In genomic region chr14:22534547-22534946, GRCh38 we compare ENCODE assay signal across 18 cellular contexts. TPM values are rescaled to one million over a fixed set of nuclear protein-coding genes. Genes with fewer than 3 reads are reported as not detected.
A peak's percentile ranks its signal among the peaks of the same experiment; 100 is the strongest.
DNase-seq lines count a peak whose midpoint lies in the region; ATAC-seq, FAIRE-seq and TF ChIP-seq lines count a peak whose summit lies in the region.
"Had no signal": no experiment of that assay in that cellular context is flagged by ENCODE, and none has a peak within 500 bp of the region (broad histone marks: within the 10 kb centered on the region; RNA-seq: fewer than 3 reads in every experiment).

No MANE protein-coding gene starts in this region.

- H3K27ac Mint-ChIP-seq in activated T-cell treated with anti-CD3 and anti-CD28 coated beads, Interleukin-2, amount 50 U/mL, for 72 hours: peak overlapping the region; percentile 96
- peak overlapping the region; percentile 76 for H3K27ac Mint-ChIP-seq in activated T-helper 2 cell treated with anti-CD3 and anti-CD28 coated beads, Interferon-gamma antibody, Interleukin-2, Interleukin-4, amounts not matched to agents 10 μg/mL and 5 μg/mL and 100 μg/mL, durations not matched to agents 14 hours and 24 hours and 36 hours
- H3K27ac Mint-ChIP-seq in stimulated activated memory B cell treated with anti-CD40 and anti-IgM and Interleukin-4, amounts not matched to agents 10 μg/mL and 1 μg/mL and 100 μg/mL, for 72 hours: peak overlapping the region; percentile 95
- H3K27ac Mint-ChIP-seq: type B pancreatic cell had no signal

- H3K4me3 Mint-ChIP-seq in activated T-cell treated with anti-CD3 and anti-CD28 coated beads, Interleukin-2, amount 50 U/mL, for 72 hours: peak overlapping the region; percentile 65 to 80
- peak overlapping the region; percentile 65 for H3K4me3 Mint-ChIP-seq in activated T-helper 2 cell treated with anti-CD3 and anti-CD28 coated beads, Interferon-gamma antibody, Interleukin-2, Interleukin-4, amounts not matched to agents 10 μg/mL and 5 μg/mL and 100 μg/mL, durations not matched to agents 14 hours and 24 hours and 36 hours (ENCODE audit: low read depth)
- H3K4me3 Mint-ChIP-seq in stimulated activated memory B cell treated with anti-CD40 and anti-IgM and Interleukin-4, amounts not matched to agents 10 μg/mL and 1 μg/mL and 100 μg/mL, for 72 hours: no peak overlapping the region
- H3K4me3 Mint-ChIP-seq: type B pancreatic cell had no signal

- H3K27me3 Mint-ChIP-seq in activated T-cell treated with anti-CD3 and anti-CD28 coated beads, Interleukin-2, amount 50 U/mL, for 72 hours (ENCODE audit: low read depth): no peaks in the 10 kb centered on the region
- H3K27me3 Mint-ChIP-seq in activated T-helper 2 cell treated with anti-CD3 and anti-CD28 coated beads, Interferon-gamma antibody, Interleukin-2, Interleukin-4, amounts not matched to agents 10 μg/mL and 5 μg/mL and 100 μg/mL, durations not matched to agents 14 hours and 24 hours and 36 hours (ENCODE audit: low read depth): no peaks in the 10 kb centered on the region
- no peaks in the 10 kb centered on the region for H3K27me3 Mint-ChIP-seq in stimulated activated memory B cell treated with anti-CD40 and anti-IgM and Interleukin-4, amounts not matched to agents 10 μg/mL and 1 μg/mL and 100 μg/mL, for 72 hours

- H3K9me3 Mint-ChIP-seq in activated T-cell treated with anti-CD3 and anti-CD28 coated beads, Interleukin-2, amount 50 U/mL, for 72 hours: no peaks in the 10 kb centered on the region
- no peaks in the 10 kb centered on the region for H3K9me3 Mint-ChIP-seq in activated T-helper 2 cell treated with anti-CD3 and anti-CD28 coated beads, Interferon-gamma antibody, Interleukin-2, Interleukin-4, amounts not matched to agents 10 μg/mL and 5 μg/mL and 100 μg/mL, durations not matched to agents 14 hours and 24 hours and 36 hours
- no peaks in the 10 kb centered on the region for H3K9me3 Mint-ChIP-seq in stimulated activated memory B cell treated with anti-CD40 and anti-IgM and Interleukin-4, amounts not matched to agents 10 μg/mL and 1 μg/mL and 100 μg/mL, for 72 hours
- H3K9me3 Mint-ChIP-seq: type B pancreatic cell had no signal

- peaks cover 97% of the 10 kb centered on the region for H3K4me1 Mint-ChIP-seq in activated T-cell treated with anti-CD3 and anti-CD28 coated beads, Interleukin-2, amount 50 U/mL, for 72 hours (ENCODE audit: low read depth)
- H3K4me1 Mint-ChIP-seq in activated T-helper 2 cell treated with anti-CD3 and anti-CD28 coated beads, Interferon-gamma antibody, Interleukin-2, Interleukin-4, amounts not matched to agents 10 μg/mL and 5 μg/mL and 100 μg/mL, durations not matched to agents 14 hours and 24 hours and 36 hours (ENCODE audit: low read depth): peaks cover 89% of the 10 kb centered on the region
- peaks cover 82% of the 10 kb centered on the region for H3K4me1 Mint-ChIP-seq in stimulated activated memory B cell treated with anti-CD40 and anti-IgM and Interleukin-4, amounts not matched to agents 10 μg/mL and 1 μg/mL and 100 μg/mL, for 72 hours

- FAIRE-seq in GM12891 (lab: Jason Lieb, UNC): peak; percentile 54
- FAIRE-seq: K562 had no signal

- no peak for TF ChIP-seq POLR2A in GM12891 (IDR thresholded peaks at IDR 0.05; ENCODE audit: low read depth, low read length)

- intact Hi-C loops in activated T-helper 2 cell treated with anti-CD3 and anti-CD28 coated beads, Interferon-gamma antibody, Interleukin-2, Interleukin-4, amounts not matched to agents 10 μg/mL and 5 μg/mL and 100 μg/mL, durations not matched to agents 14 hours and 24 hours and 36 hours (cut with micrococcal nuclease): loop anchor here (5.0 kb wide), 1 partner anchor 33 kb away; no protein-coding TSS in a partner anchor

- DNase-seq in activated T-cell treated with anti-CD3 and anti-CD28 coated beads, Interleukin-2, amount 50 U/mL, for 72 hours: no peak
- DNase-seq in activated T-cell treated with anti-CD3 and anti-CD28 coated beads, Interleukin-2, amount 50 U/mL, for 1 hour: no peak
- no peak for DNase-seq in GM12891 (ENCODE audit: insufficient read length, low spot score)
- DNase-seq in activated T-helper 2 cell treated with anti-CD3 and anti-CD28 coated beads, Interferon-gamma antibody, Interleukin-2, Interleukin-4, amounts not matched to agents 10 μg/mL and 5 μg/mL and 100 μg/mL, durations not matched to agents 14 hours and 24 hours and 36 hours (ENCODE audit: low spot score): no peak
- DNase-seq: COR-L47; dermis blood vessel endothelial cell; foreskin keratinocyte; NCI-H1930; NCI-H446; NK-92 treated with Interleukin-12 subunit alpha and Interleukin-12 subunit beta, amount 100 ng/mL, for 24 hours; retina; stimulated activated CD4-positive, alpha-beta T cell treated with anti-CD3 and anti-CD28 coated beads, Interleukin-12 subunit alpha, Interleukin-12 subunit beta, amount 100 ng/mL, for 4 hours had no signal

- H3K36me3 Mint-ChIP-seq in activated T-cell treated with anti-CD3 and anti-CD28 coated beads, Interleukin-2, amount 50 U/mL, for 72 hours (ENCODE audit: insufficient read depth in 2 of 2): peaks cover 44 to 68% of the 10 kb centered on the region in 2 donors
- peaks cover 90% of the 10 kb centered on the region for H3K36me3 Mint-ChIP-seq in activated T-helper 2 cell treated with anti-CD3 and anti-CD28 coated beads, Interferon-gamma antibody, Interleukin-2, Interleukin-4, amounts not matched to agents 10 μg/mL and 5 μg/mL and 100 μg/mL, durations not matched to agents 14 hours and 24 hours and 36 hours (ENCODE audit: low read depth)
- H3K36me3 Mint-ChIP-seq in stimulated activated memory B cell treated with anti-CD40 and anti-IgM and Interleukin-4, amounts not matched to agents 10 μg/mL and 1 μg/mL and 100 μg/mL, for 72 hours: peaks cover 14% of the 10 kb centered on the region
- H3K36me3 Mint-ChIP-seq: type B pancreatic cell had no signal

- ATAC-seq in activated T-cell treated with anti-CD3 and anti-CD28 coated beads, Interleukin-2, amount 50 U/mL, for 72 hours (replicated peaks in 1 of 2): no peak
- ATAC-seq in stimulated activated memory B cell treated with anti-CD40 and anti-IgM and Interleukin-4, amounts not matched to agents 10 μg/mL and 1 μg/mL and 100 μg/mL, for 72 hours: no peak
- ATAC-seq in HG03520 (IDR thresholded peaks at IDR 0.05; ENCODE audit: unreplicated experiment): no peak
- no peak for ATAC-seq in HG03108 (IDR thresholded peaks at IDR 0.05; ENCODE audit: unreplicated experiment)
- ATAC-seq in HG03565 (IDR thresholded peaks at IDR 0.05; ENCODE audit: unreplicated experiment): no peak
- ATAC-seq: foreskin keratinocyte, K562 had no signal

TF ChIP-seq in GM12891, 5 proteins besides CTCF, POLR2A, EP300 and RAD21:
- TF ChIP-seq SPI1 (IDR thresholded peaks at IDR 0.05; ENCODE audit: low read depth, low read length): no peak
- no peak for TF ChIP-seq POLR2AphosphoS5 (IDR thresholded peaks at IDR 0.05; ENCODE audit: low read depth, low read length)
- TF ChIP-seq PAX5 (IDR thresholded peaks at IDR 0.05; ENCODE audit: insufficient read depth, low read length, severe bottlenecking): no peak
- TF ChIP-seq POU2F2 (IDR thresholded peaks at IDR 0.05; ENCODE audit: low read depth, low read length): no peak
- TF ChIP-seq TAF1 (IDR thresholded peaks at IDR 0.05; ENCODE audit: low read depth, low read length): no peak

RNA-seq across cellular contexts. Expression of gene DAD1, which starts 54.5 kb away (rescaled TPM):
- total RNA-seq in activated T-cell treated with anti-CD3 and anti-CD28 coated beads, Interleukin-2, amount 50 U/mL, for 72 hours: 100 to 1,000 TPM; 165 to 188 TPM
- polyA plus RNA-seq in GM12891 (2012; ENCODE audit: low read depth, missing spikeins): 280 TPM
- total RNA-seq in activated T-helper 2 cell treated with anti-CD3 and anti-CD28 coated beads, Interferon-gamma antibody, Interleukin-2, Interleukin-4, amounts not matched to agents 10 μg/mL and 5 μg/mL and 100 μg/mL, durations not matched to agents 14 hours and 24 hours and 36 hours: 246 and 256 TPM in 2 replicates
